In genomic region chr14:40122978-40123648, GRCh38 we compare ENCODE assay signal across 1 cellular context.
TF ChIP-seq lines count a peak whose summit lies in the region.

No MANE protein-coding gene starts in this region.

TF ChIP-seq in GM12878, 131 proteins besides CTCF, POLR2A, EP300 and RAD21 (continued from another document):
- TF ChIP-seq SKIL (IDR thresholded peaks at IDR 0.05; ENCODE audit: low read depth, poor library complexity, severe bottlenecking) (no peak), BHLHE40 (IDR thresholded peaks at IDR 0.05; ENCODE audit: borderline replicate concordance in 1 of 2, low read depth in 2 of 2, low read length in 1 of 2) (no peak), ATF2 (IDR thresholded peaks at IDR 0.05; ENCODE audit: low read length) (0 out of 2 replicates have a peak, but pooled peaks have one; percentile 19), JUNB (IDR thresholded peaks at IDR 0.05) (peak; percentile 21; the same call in 1 of the 2 replicates), ZNF622 (IDR thresholded peaks at IDR 0.05) (no peak), PRDM15 (CRISPR knock-in tag; IDR thresholded peaks at IDR 0.05) (no peak), ZNF384 (IDR thresholded peaks at IDR 0.05; ENCODE audit: borderline replicate concordance, low read depth, low read length) (peak; percentile 64; the same call in 1 of the 2 replicates), NR2F1 (conservative IDR thresholded peaks at IDR 0.05) (peak; percentile 45; the same call in 1 of the 2 replicates), SIN3A (IDR thresholded peaks at IDR 0.05; ENCODE audit: low read depth, low read length) (no peak), CREM (IDR thresholded peaks at IDR 0.05; ENCODE audit: low read depth) (no peak), ZBED1 (IDR thresholded peaks at IDR 0.05; ENCODE audit: borderline replicate concordance) (no peak), NFIC (IDR thresholded peaks at IDR 0.05; ENCODE audit: low read depth, low read length) (peak; percentile 32; the same call in 1 of the 2 replicates), EZH2 (IDR thresholded peaks at IDR 0.05; ENCODE audit: borderline replicate concordance, control insufficient read depth, low read depth, low read length) (no peak), RUNX3 (IDR thresholded peaks at IDR 0.05; ENCODE audit: low read length) (peak; percentile 65)
